22 cellular contexts compared by ENCODE assay signal in genomic region chr2:63545023-63545422, GRCh38.
"Had no signal": no experiment of that assay in that cellular context is flagged by ENCODE, and none has a peak within 500 bp of the region (broad histone marks: within the 10 kb centered on the region; RNA-seq: fewer than 3 reads in every experiment).

No MANE protein-coding gene starts in this region.

- H3K4me3 ChIP-seq: ascending aorta, body of pancreas, SJCRH30 had no signal

- ATAC-seq: activated CD4-positive, alpha-beta T cell treated with anti-CD3 and anti-CD28 coated beads for 36 hours; activated CD8-positive, alpha-beta T cell treated with anti-CD3 and anti-CD28 coated beads, Interleukin-2, amount 10 ng/mL, durations not matched to agents 7 days and 5 days; activated naive CD8-positive, alpha-beta T cell treated with anti-CD3 and anti-CD28 coated beads, Interleukin-2, amount 50 U/mL, for 24 hours; body of pancreas had no signal

- H3K4me1 Mint-ChIP-seq: activated CD4-positive, alpha-beta T cell treated with anti-CD3 and anti-CD28 coated beads for 36 hours; activated naive CD8-positive, alpha-beta T cell treated with anti-CD3 and anti-CD28 coated beads, Interleukin-2, amount 50 U/mL, for 24 hours had no signal

- H3K27ac Mint-ChIP-seq: activated CD4-positive, alpha-beta T cell treated with anti-CD3 and anti-CD28 coated beads for 36 hours; activated CD8-positive, alpha-beta T cell treated with anti-CD3 and anti-CD28 coated beads, Interleukin-2, amount 10 ng/mL, durations not matched to agents 7 days and 5 days; activated naive CD8-positive, alpha-beta T cell treated with anti-CD3 and anti-CD28 coated beads, Interleukin-2, amount 50 U/mL, for 24 hours had no signal

- H3K9me3 ChIP-seq: ascending aorta, body of pancreas, SK-N-SH had no signal

- H3K4me2 ChIP-seq: SK-N-SH had no signal

- H3K9me2 ChIP-seq: SK-N-SH had no signal

- H3K27me3 ChIP-seq: ascending aorta, body of pancreas, SJCRH30 had no signal

- H3K36me3 ChIP-seq: ascending aorta, SJCRH30 had no signal

- H3K4me1 ChIP-seq: ascending aorta, body of pancreas, SJCRH30 had no signal

- H3K4me3 Mint-ChIP-seq: activated CD4-positive, alpha-beta T cell treated with anti-CD3 and anti-CD28 coated beads for 36 hours; activated CD8-positive, alpha-beta T cell treated with anti-CD3 and anti-CD28 coated beads, Interleukin-2, amount 10 ng/mL, durations not matched to agents 7 days and 5 days; activated naive CD8-positive, alpha-beta T cell treated with anti-CD3 and anti-CD28 coated beads, Interleukin-2, amount 50 U/mL, for 24 hours had no signal

- H3K9ac ChIP-seq: SK-N-SH had no signal

- H3K27ac ChIP-seq: ascending aorta, body of pancreas, SJCRH30, VCaP had no signal

- H3K27me3 Mint-ChIP-seq: activated CD4-positive, alpha-beta T cell treated with anti-CD3 and anti-CD28 coated beads for 36 hours; activated naive CD8-positive, alpha-beta T cell treated with anti-CD3 and anti-CD28 coated beads, Interleukin-2, amount 50 U/mL, for 24 hours had no signal

- DNase-seq: activated CD4-positive, alpha-beta T cell treated with anti-CD3 and anti-CD28 coated beads for 36 hours; activated CD8-positive, alpha-beta memory T cell treated with anti-CD3 and anti-CD28 coated beads, Interleukin-2, amount 50 U/mL, for 48 hours; activated CD8-positive, alpha-beta T cell treated with anti-CD3 and anti-CD28 coated beads, Interleukin-2, amount 10 ng/mL, durations not matched to agents 7 days and 5 days; activated naive CD4-positive, alpha-beta T cell treated with anti-CD3 and anti-CD28 coated beads, Interleukin-2, amount 50 U/mL, for 16 hours; activated naive CD8-positive, alpha-beta T cell treated with anti-CD3 and anti-CD28 coated beads, Interleukin-2, amount 50 U/mL, for 24 hours; activated T-cell treated with anti-CD3 and anti-CD28 coated beads, Interleukin-2, amount 50 U/mL, for 1 hour; amniotic stem cell; body of pancreas; Kasumi-1; KBM-7; NCI-H1048; NCI-H1930; NCI-H2171; NCI-H226; NCI-H510A; NCI-H526 treated with DMSO at 0.1 percent for 48 hours; NCI-H82; SJCRH30; SK-N-SH; T-helper 1 cell had no signal
